Comparison of ENCODE assay signal across 8 cellular contexts in the genomic region with DNA sequence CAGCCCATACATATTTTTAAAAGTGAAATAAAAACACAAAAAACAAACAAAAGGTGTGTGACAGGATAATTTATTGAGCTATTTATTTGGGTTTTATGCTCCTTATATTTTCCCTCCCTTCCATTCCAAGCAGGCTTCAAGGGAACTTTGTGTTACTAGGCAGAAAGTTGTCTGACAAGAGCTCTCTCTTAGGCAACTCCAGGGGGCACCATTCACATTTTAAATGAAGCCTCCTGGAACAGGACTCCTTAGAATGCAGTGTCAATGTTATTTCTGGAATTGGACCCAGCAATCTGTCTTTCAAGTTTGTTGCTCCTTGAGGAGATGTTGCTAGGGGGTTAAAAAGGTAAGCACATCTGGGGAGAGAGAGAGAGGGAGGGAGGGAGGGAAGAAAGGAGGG. TPM values are rescaled to one million over a fixed set of nuclear protein-coding genes. Genes with fewer than 3 reads are reported as not detected.
DNase-seq lines count a peak whose midpoint lies in the region; ATAC-seq and TF ChIP-seq lines count a peak whose summit lies in the region.

No MANE protein-coding gene starts in this region.

- intact Hi-C loops in lower lobe of right lung (cut with DNase I) = loop anchor here (10.0 kb wide), 1 partner anchor 176 kb away; no protein-coding TSS in a partner anchor

- H3K9me3 Mint-ChIP-seq in T-cell = no peaks in the 10 kb centered on the region

- no peak overlapping the region for H3K4me3 ChIP-seq in lower lobe of right lung

- H3K36me3 ChIP-seq in lower lobe of right lung = no peaks in the 10 kb centered on the region

- CTCF ChIA-PET in T-cell (lab: Charles Lee) = interaction anchor here in 1 of 2 donors (0.6 to 0.9 kb wide), 2 partner anchors 66 to 520 kb away, joined by 3 read pairs; no protein-coding TSS in a partner anchor

- no peak overlapping the region for H3K4me3 Mint-ChIP-seq in T-cell

- peaks cover 14% of the 10 kb centered on the region for H3K4me1 ChIP-seq in lower lobe of right lung

- POLR2A ChIA-PET in T-cell (lab: Charles Lee) = no interaction called here

- peaks cover 12% of the 10 kb centered on the region in 2 donors for H3K27me3 Mint-ChIP-seq in T-cell

- H3K9me3 ChIP-seq in lower lobe of right lung = no peaks in the 10 kb centered on the region

- ATAC-seq in lower lobe of right lung (peak in 1 of 2 donors; percentile 43), T-cell (replicated peaks in 1 of 4) (no peak)

- no peak overlapping the region for H3K27ac ChIP-seq in VCaP
- no peak overlapping the region for H3K27ac ChIP-seq in lower lobe of right lung
- no peak overlapping the region for H3K27ac ChIP-seq in substantia nigra (ENCODE audit: low read depth, low read length, poor library complexity, severe bottlenecking)

- DNase-seq in ELF-1 (ENCODE audit: low read depth, low spot score) (peak; percentile 28), LoVo (ENCODE audit: low spot score) (peak; percentile 30), lower lobe of right lung (no peak), T-cell (no peak), substantia nigra (lab: John Stamatoyannopoulos, UW) (no peak), C1 segment of cervical spinal cord (lab: John Stamatoyannopoulos, UW) (no peak)
- DNase-seq in stimulated activated CD4-positive, alpha-beta T cell treated with anti-CD3 and anti-CD28 coated beads, Interleukin-12 subunit alpha, Interleukin-12 subunit beta, amount 100 ng/mL, for 4 hours = no peak

- no peaks in the 10 kb centered on the region for H3K36me3 Mint-ChIP-seq in T-cell

- no peaks in the 10 kb centered on the region for H3K27me3 ChIP-seq in lower lobe of right lung (ENCODE audit: low read depth)

- TF ChIP-seq CTCF in VCaP (conservative IDR thresholded peaks at IDR 0.05) (peak; percentile 47), lower lobe of right lung (IDR thresholded peaks at IDR 0.05) (peak; percentile 17)

- peaks cover 19 to 22% (median 20%) of the 10 kb centered on the region in 3 donors for H3K4me1 Mint-ChIP-seq in T-cell

- H3K27ac Mint-ChIP-seq in T-cell = no peak overlapping the region

RNA-seq across cellular contexts. Expression of gene RFX7, which starts 5.4 kb away (rescaled TPM):
- 17.2 TPM for total RNA-seq in lower lobe of right lung
- 10 to 100 TPM; 23.3 to 30.4 (median 27.9) TPM for total RNA-seq in T-cell

Comparison
In these comparisons a context has a peak if more than half of its experiments do, and no peak if none do; other contexts are left out.
1. DNase-seq: peak in ELF-1 (single experiment) and LoVo (single experiment); none in lower lobe of right lung (single experiment), T-cell (0 of 34), substantia nigra (0 of 49), C1 segment of cervical spinal cord (0 of 14) and stimulated activated CD4-positive, alpha-beta T cell treated with anti-CD3 and anti-CD28 coated beads, Interleukin-12 subunit alpha, Interleukin-12 subunit beta, amount 100 ng/mL, for 4 hours (single experiment).